ENCODE assay signal across 1 cellular context in genomic region chr22:22404598-22405284, GRCh38.
TF ChIP-seq lines count a peak whose summit lies in the region.

No MANE protein-coding gene starts in this region.

TF ChIP-seq in GM12878, 131 proteins besides CTCF, POLR2A, EP300 and RAD21 (continued from another document):
- TF ChIP-seq, protein P1, sequence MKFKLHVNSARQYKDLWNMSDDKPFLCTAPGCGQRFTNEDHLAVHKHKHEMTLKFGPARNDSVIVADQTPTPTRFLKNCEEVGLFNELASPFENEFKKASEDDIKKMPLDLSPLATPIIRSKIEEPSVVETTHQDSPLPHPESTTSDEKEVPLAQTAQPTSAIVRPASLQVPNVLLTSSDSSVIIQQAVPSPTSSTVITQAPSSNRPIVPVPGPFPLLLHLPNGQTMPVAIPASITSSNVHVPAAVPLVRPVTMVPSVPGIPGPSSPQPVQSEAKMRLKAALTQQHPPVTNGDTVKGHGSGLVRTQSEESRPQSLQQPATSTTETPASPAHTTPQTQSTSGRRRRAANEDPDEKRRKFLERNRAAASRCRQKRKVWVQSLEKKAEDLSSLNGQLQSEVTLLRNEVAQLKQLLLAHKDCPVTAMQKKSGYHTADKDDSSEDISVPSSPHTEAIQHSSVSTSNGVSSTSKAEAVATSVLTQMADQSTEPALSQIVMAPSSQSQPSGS (IDR thresholded peaks at IDR 0.05; ENCODE audit: low read length) = no peak
- 0 out of 2 replicates have a peak, but pooled peaks have one; percentile 33 for TF ChIP-seq TCF3 (IDR thresholded peaks at IDR 0.05; ENCODE audit: borderline replicate concordance, insufficient read depth, low read depth, low read length)
TF ChIP-seq in GM12878: peak in this region for 3.
